ENCODE assay signal across 8 cellular contexts in genomic region chr4:78057600-78058560, GRCh38. TPM values are rescaled to one million over a fixed set of nuclear protein-coding genes. Genes with fewer than 3 reads are reported as not detected.
DNase-seq lines count a peak whose midpoint lies in the region; ATAC-seq, FAIRE-seq and TF ChIP-seq lines count a peak whose summit lies in the region.

No MANE protein-coding gene starts in this region.

- TF ChIP-seq EP300 in A549 (IDR thresholded peaks at IDR 0.05): no peak

- H3K4me2 ChIP-seq in A549 (peak overlapping the region; percentile 96), neural progenitor cell (peak overlapping the region; percentile 95)

- H4K20me1 ChIP-seq in neural progenitor cell (ENCODE audit: low read depth): peaks cover 21% of the 10 kb centered on the region

- peak; percentile 39 to 49 for ATAC-seq in A549
- ATAC-seq in activated T-helper 17 cell treated with anti-CD3 and anti-CD28 coated beads, Interleukin-2, amount 50 U/mL, for 72 hours (replicated peaks): peak; percentile 56
- ATAC-seq in HG02610 (IDR thresholded peaks at IDR 0.05; ENCODE audit: unreplicated experiment): no peak

- H3K4me1 Mint-ChIP-seq in activated T-helper 17 cell treated with anti-CD3 and anti-CD28 coated beads, Interleukin-2, amount 50 U/mL, for 72 hours: peaks cover 25% of the 10 kb centered on the region
- peaks cover 14% of the 10 kb centered on the region for H3K4me1 Mint-ChIP-seq in neural progenitor cell

- H3K4me3 ChIP-seq in A549 (peak overlapping the region; percentile 94), GM12864 (ENCODE audit: low read depth, low read length) (peak overlapping the region; percentile 51), neural progenitor cell (peak overlapping the region; percentile 73)

- no peak for TF ChIP-seq CTCF in A549 (IDR thresholded peaks at IDR 0.05)
- no peak for TF ChIP-seq CTCF in GM12864 (IDR thresholded peaks at IDR 0.05; ENCODE audit: low read depth, low read length, missing control alignments)
- no peak for TF ChIP-seq CTCF in neural progenitor cell (IDR thresholded peaks at IDR 0.05)

- no peak for TF ChIP-seq RAD21 in A549 (conservative IDR thresholded peaks at IDR 0.05 in 1 of 2, IDR thresholded peaks at IDR 0.05 in 1 of 2)

- H3K27ac ChIP-seq in A549 (peak overlapping the region; percentile 86 to 95), neural progenitor cell (no peak overlapping the region)

- no peaks in the 10 kb centered on the region for H3K36me3 ChIP-seq in neural progenitor cell

- H3K4me1 ChIP-seq in A549 (0 out of 3 replicates have a peak, but pooled peaks cover 4% of the 10 kb centered on the region), neural progenitor cell (no peaks in the 10 kb centered on the region)

- 2% methylated on average over 16 of the region's 56 CpGs for WGBS in A549 (ENCODE audit: missing lambda C conversion rate)

- DNase-seq in A549 (ENCODE audit: low read depth in 1 of 2, low spot score in 1 of 2) (peak; percentile 10 to 33), GM12864 (ENCODE audit: low read depth) (no peak), NCI-H1092 treated with DMSO at 0.1 percent for 48 hours (lab: John Stamatoyannopoulos, UW) (peak; percentile 65), frontal cortex (ENCODE audit: low spot score in 2 of 2) (peak; percentile 26 to 30), neural progenitor cell (ENCODE audit: low spot score) (peak; percentile 66), globus pallidus (ENCODE audit: low spot score) (no peak)

- no peak overlapping the region for H3K27ac Mint-ChIP-seq in activated T-helper 17 cell treated with anti-CD3 and anti-CD28 coated beads, Interleukin-2, amount 50 U/mL, for 72 hours
- H3K27ac Mint-ChIP-seq in neural progenitor cell: peak overlapping the region; percentile 57

- peak overlapping the region; percentile 74 for H3K4me3 Mint-ChIP-seq in activated T-helper 17 cell treated with anti-CD3 and anti-CD28 coated beads, Interleukin-2, amount 50 U/mL, for 72 hours
- H3K4me3 Mint-ChIP-seq in neural progenitor cell: peak overlapping the region; percentile 97

- FAIRE-seq in A549 (lab: Jason Lieb, UNC) (no peak), frontal cortex (lab: Jason Lieb, UNC) (no peak)

- H3K36me3 Mint-ChIP-seq in activated T-helper 17 cell treated with anti-CD3 and anti-CD28 coated beads, Interleukin-2, amount 50 U/mL, for 72 hours (ENCODE audit: low read depth): no peaks in the 10 kb centered on the region
- H3K36me3 Mint-ChIP-seq in neural progenitor cell: no peaks in the 10 kb centered on the region

- H3K9me3 ChIP-seq in A549 (no peaks in the 10 kb centered on the region), neural progenitor cell (ENCODE audit: low read depth) (no peaks in the 10 kb centered on the region)

- peaks cover 49% of the 10 kb centered on the region for H3K79me2 ChIP-seq in neural progenitor cell (ENCODE audit: low read depth)

- no peak for TF ChIP-seq POLR2A in A549 (IDR thresholded peaks at IDR 0.05; ENCODE audit: low read length)

- CTCF ChIA-PET in A549 (lab: Yijun Ruan, JAX): interaction anchor here (1.1 to 2.7 kb wide), 5 partner anchors 8 to 492 kb away, joined by 3 to 31 read pairs (median 16); no protein-coding TSS in a partner anchor

- H2AFZ ChIP-seq in neural progenitor cell (replicated peaks): peak overlapping the region; percentile 96

- no peaks in the 10 kb centered on the region for H3K27me3 ChIP-seq in neural progenitor cell

- H3F3A ChIP-seq in neural progenitor cell (ENCODE audit: low read depth): peaks cover 35% of the 10 kb centered on the region

- peak overlapping the region; percentile 12 for H3K9ac ChIP-seq in neural progenitor cell

- peaks cover 68% of the 10 kb centered on the region for H3K27me3 Mint-ChIP-seq in activated T-helper 17 cell treated with anti-CD3 and anti-CD28 coated beads, Interleukin-2, amount 50 U/mL, for 72 hours
- peaks cover 12% of the 10 kb centered on the region for H3K27me3 Mint-ChIP-seq in neural progenitor cell (ENCODE audit: insufficient read depth, low read depth)

- POLR2A ChIA-PET in A549 (lab: Yijun Ruan, JAX): interaction anchor here (0.5 kb wide), 1 partner anchor 258 kb away, joined by 3 read pairs; no protein-coding TSS in a partner anchor

- no peaks in the 10 kb centered on the region for H3K9me3 Mint-ChIP-seq in activated T-helper 17 cell treated with anti-CD3 and anti-CD28 coated beads, Interleukin-2, amount 50 U/mL, for 72 hours
- H3K9me3 Mint-ChIP-seq in neural progenitor cell: no peaks in the 10 kb centered on the region

TF ChIP-seq in A549, 52 proteins besides CTCF, POLR2A, EP300 and RAD21:
- TF ChIP-seq ZSCAN20 (CRISPR knock-in tag; IDR thresholded peaks at IDR 0.05): no peak
- TF ChIP-seq CEBPB (IDR thresholded peaks at IDR 0.05): peak; percentile 46 to 73; a peak in 3 of 4 replicates

RNA-seq across cellular contexts. Expression of gene FRAS1, which starts 0.8 kb away (rescaled TPM):
- 5.8 and 8.8 TPM in 2 replicates for polyA plus RNA-seq in A549 (2011; rRNA removed)
- polyA plus RNA-seq in A549 (2012; cell fraction: cytosol; rRNA removed): 0.90 and 0.98 TPM in 2 replicates
- polyA plus RNA-seq in A549 (2012; cell fraction: nucleus; rRNA removed): 3.2 and 3.8 TPM in 2 replicates
- 2.3 to 3.0 TPM (median 2.8 TPM) in 3 replicates for polyA plus RNA-seq in A549 (2017; fragmentation: RNase III; extraction: RNeasy Plus Mini Kit Qiagen cat#74134 plus additional on column Dnase treatment)
- polyA minus RNA-seq in A549 (2011; rRNA and poly(A)+ RNA removed): 32.5 and 33.8 TPM in 2 replicates
- total RNA-seq in activated T-helper 17 cell treated with anti-CD3 and anti-CD28 coated beads, Interleukin-2, amount 50 U/mL, for 72 hours: not detected
- total RNA-seq in frontal cortex: 13.0 TPM
- 21.1 and 21.3 TPM in 2 replicates for total RNA-seq in neural progenitor cell (ENCODE audit: low replicate concordance)

Comparison
In these comparisons a context has a peak if more than half of its experiments do, and no peak if none do; other contexts are left out.
1. DNase-seq: peak in A549 (2 of 2), NCI-H1092 treated with DMSO at 0.1 percent for 48 hours (single experiment), frontal cortex (2 of 2) and neural progenitor cell (single experiment); none in GM12864 (single experiment) and globus pallidus (single experiment).
2. RNA of gene FRAS1, which starts 0.8 kb away (total RNA-seq): 21.1 to 21.3 TPM in neural progenitor cell and 13.0 TPM in frontal cortex (single experiment); not detected in activated T-helper 17 cell treated with anti-CD3 and anti-CD28 coated beads, Interleukin-2, amount 50 U/mL, for 72 hours; every median in the first group is over 10 times any median in the second.
3. Peak in every context shown above with its lines, with median percentiles within 50 percentile points of each other: H3K4me3 ChIP-seq.